19 cellular contexts compared by ENCODE assay signal in the genomic region with DNA sequence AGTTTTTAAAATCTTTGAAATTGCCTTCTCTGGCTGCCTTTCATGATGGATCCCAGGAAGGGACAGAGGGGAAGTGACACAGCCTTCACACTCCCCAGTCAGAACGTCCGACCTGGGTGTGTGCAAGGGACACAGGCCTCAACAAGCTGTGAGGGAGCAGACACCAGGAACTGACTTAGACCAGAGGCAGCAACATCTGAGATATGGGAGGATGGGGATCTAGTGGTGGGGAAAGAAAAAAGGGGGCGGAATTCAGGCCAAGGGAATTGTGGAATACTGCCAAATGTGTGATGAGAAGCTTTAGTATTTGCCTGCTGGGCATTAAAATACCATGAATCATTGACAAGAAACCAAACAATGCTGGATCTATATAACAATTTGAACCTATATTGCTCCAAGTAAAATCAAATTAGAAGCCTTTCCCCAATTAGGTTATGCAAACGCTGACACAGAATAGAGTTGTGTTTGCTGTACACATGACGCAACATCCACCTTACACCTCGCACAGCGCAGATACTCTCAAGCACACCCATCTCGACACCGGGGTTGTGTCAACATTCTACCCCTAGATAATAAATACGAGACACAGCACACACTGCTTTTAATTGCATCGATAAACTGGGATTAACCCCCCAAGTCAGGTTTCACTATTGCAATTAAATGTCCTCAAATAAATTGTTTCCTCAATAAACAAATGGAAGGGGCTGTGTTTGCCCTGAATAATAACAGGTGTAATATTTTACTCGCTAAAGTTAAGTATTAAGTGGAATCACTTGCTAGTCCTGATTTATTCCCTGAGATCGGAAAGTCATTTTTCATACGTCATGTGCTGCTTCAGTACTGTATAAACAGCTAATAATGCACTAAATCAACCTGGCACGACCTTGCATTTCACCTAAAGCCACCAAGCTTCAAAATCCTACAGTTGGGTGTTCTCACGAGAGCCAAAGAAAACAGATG. TPM values are rescaled to one million over a fixed set of nuclear protein-coding genes. Genes with fewer than 3 reads are reported as not detected.
DNase-seq lines count a peak whose midpoint lies in the region; ATAC-seq and TF ChIP-seq lines count a peak whose summit lies in the region.
"Had no signal": no experiment of that assay in that cellular context is flagged by ENCODE, and none has a peak within 500 bp of the region (broad histone marks: within the 10 kb centered on the region; RNA-seq: fewer than 3 reads in every experiment).

No MANE protein-coding gene starts in this region.

- 34% methylated on average over 16 of the region's 16 CpGs for WGBS in mammary epithelial cell (ENCODE audit: low coverage, missing lambda C conversion rate)
- 45 to 60% methylated on average over 15 of the region's 16 CpGs for WGBS in esophagus squamous epithelium, 2 donors

- peak overlapping the region; percentile 42 for H3K4me2 ChIP-seq in mammary epithelial cell (ENCODE audit: insufficient read depth, low read depth, low read length)

- no peak for TF ChIP-seq POLR2A in esophagus squamous epithelium (IDR thresholded peaks at IDR 0.05)

- H3K27me3 Mint-ChIP-seq in progenitor cell of endocrine pancreas = peaks cover 68% of the 10 kb centered on the region

- no peak for ATAC-seq in GM18907 (IDR thresholded peaks at IDR 0.05; ENCODE audit: unreplicated experiment)
- ATAC-seq: GM12878; heart right ventricle; stimulated activated effector memory CD8-positive, alpha-beta T cell treated with anti-CD3 and anti-CD28 coated beads, Interleukin-12 subunit alpha, Interleukin-12 subunit beta, amount 100 ng/mL, for 72 hours had no signal

- H3K4me1 ChIP-seq in mammary epithelial cell (ENCODE audit: insufficient read depth, low read length) (peaks cover 14% of the 10 kb centered on the region), esophagus squamous epithelium (no peaks in the 10 kb centered on the region), colonic mucosa (no peaks in the 10 kb centered on the region)
- H3K4me1 ChIP-seq: heart right ventricle had no signal

- no peaks in the 10 kb centered on the region for H3K9me3 Mint-ChIP-seq in progenitor cell of endocrine pancreas (ENCODE audit: low read depth)
- H3K9me3 Mint-ChIP-seq: stimulated activated effector memory CD8-positive, alpha-beta T cell treated with anti-CD3 and anti-CD28 coated beads, Interleukin-12 subunit alpha, Interleukin-12 subunit beta, amount 100 ng/mL, for 72 hours had no signal

- no peaks in the 10 kb centered on the region for H3K9me3 ChIP-seq in mammary epithelial cell (replicated peaks; ENCODE audit: insufficient read depth, low read length)
- H3K9me3 ChIP-seq in esophagus squamous epithelium = no peaks in the 10 kb centered on the region
- no peaks in the 10 kb centered on the region for H3K9me3 ChIP-seq in colonic mucosa
- H3K9me3 ChIP-seq: heart right ventricle had no signal

- H3K36me3 Mint-ChIP-seq in progenitor cell of endocrine pancreas (ENCODE audit: insufficient read depth) = no peaks in the 10 kb centered on the region
- H3K36me3 Mint-ChIP-seq: CD4-positive, CD25-positive, alpha-beta regulatory T cell; stimulated activated effector memory CD8-positive, alpha-beta T cell treated with anti-CD3 and anti-CD28 coated beads, Interleukin-12 subunit alpha, Interleukin-12 subunit beta, amount 100 ng/mL, for 72 hours had no signal

- in situ Hi-C loops in mammary epithelial cell (cut with MboI; ENCODE audit: low sequenced_read_pairs in 2 of 2) = no loop called here

- H3K27me3 ChIP-seq in mammary epithelial cell (ENCODE audit: insufficient read depth, low read length) (no peaks in the 10 kb centered on the region), esophagus squamous epithelium (peaks cover 0 to 97% (median 3%) of the 10 kb centered on the region in 4 donors), colonic mucosa (peaks cover 39% of the 10 kb centered on the region)

- H3K27ac ChIP-seq in mammary epithelial cell (ENCODE audit: insufficient read depth, low read depth, low read length) (peak overlapping the region; percentile 26), esophagus squamous epithelium (no peak overlapping the region), colonic mucosa (no peak overlapping the region)
- H3K27ac ChIP-seq: heart right ventricle, skin epidermis had no signal

- DNase-seq in NCI-H510A treated with DMSO at 0.1 percent for 48 hours (lab: John Stamatoyannopoulos, UW) (peak; percentile 40), NCI-H510A (lab: John Stamatoyannopoulos, UW) (no peak), NCI-H146 (lab: John Stamatoyannopoulos, UW) (peak; percentile 55), mammary epithelial cell (peak; percentile 98), progenitor cell of endocrine pancreas (ENCODE audit: low spot score, unreplicated experiment) (no peak), esophagus squamous epithelium (lab: John Stamatoyannopoulos, UW) (no peak), colonic mucosa (no peak)
- DNase-seq: activated gamma-delta T cell; CD4-positive, CD25-positive, alpha-beta regulatory T cell; heart right ventricle; midbrain; MV-4-11; NCI-H345; trophoblast cell had no signal

- H3K4me3 ChIP-seq in mammary epithelial cell (replicated peaks in 1 of 3; ENCODE audit: insufficient read depth in 1 of 3, low read depth in 2 of 3, low read length in 3 of 3) (no peak overlapping the region), esophagus squamous epithelium (no peak overlapping the region), colonic mucosa (no peak overlapping the region)
- H3K4me3 ChIP-seq: GM12878, heart right ventricle, skin epidermis had no signal

- no peak for TF ChIP-seq CTCF in mammary epithelial cell (conservative IDR thresholded peaks at IDR 0.05 in 1 of 2, IDR thresholded peaks at IDR 0.05 in 1 of 2; ENCODE audit: extremely low read depth in 1 of 2, insufficient read depth in 1 of 2, low read depth in 1 of 2, low read length in 2 of 2)
- no peak for TF ChIP-seq CTCF in progenitor cell of endocrine pancreas (IDR thresholded peaks at IDR 0.05; ENCODE audit: unreplicated experiment)
- TF ChIP-seq CTCF in esophagus squamous epithelium (IDR thresholded peaks at IDR 0.05) = no peak
- no peak for TF ChIP-seq CTCF in colonic mucosa (IDR thresholded peaks at IDR 0.05)

- H3K36me3 ChIP-seq in mammary epithelial cell (ENCODE audit: insufficient read depth, low read length) = no peaks in the 10 kb centered on the region
- no peaks in the 10 kb centered on the region for H3K36me3 ChIP-seq in esophagus squamous epithelium
- H3K36me3 ChIP-seq in colonic mucosa = no peaks in the 10 kb centered on the region
- H3K36me3 ChIP-seq: heart right ventricle had no signal

- dilution Hi-C loops in mammary epithelial cell (cut with HindIII; ENCODE audit: low sequenced_read_pairs) = loop anchor here (5.0 kb wide), 1 partner anchor 61 kb away; no protein-coding TSS in a partner anchor

- H3K9ac ChIP-seq in mammary epithelial cell (ENCODE audit: insufficient read depth, low read length) (no peak overlapping the region), colonic mucosa (ENCODE audit: low read depth in 2 of 2, low read length in 2 of 2) (no peak overlapping the region)

- BruUV-seq in mammary epithelial cell (replicated peaks; lab: Mats Ljungman, UMichigan) = no TSS peak

- peak overlapping the region; percentile 2 for H2AFZ ChIP-seq in mammary epithelial cell (ENCODE audit: low read depth, low read length)

- no peaks in the 10 kb centered on the region for H3K79me2 ChIP-seq in mammary epithelial cell (ENCODE audit: insufficient read depth, low read length)

- CTCF ChIA-PET in mammary epithelial cell (lab: Charles Lee; ENCODE audit: low non-redundant PET) = no interaction called here

- no peak overlapping the region for H3K27ac Mint-ChIP-seq in progenitor cell of endocrine pancreas
- H3K27ac Mint-ChIP-seq: CD4-positive, CD25-positive, alpha-beta regulatory T cell; stimulated activated effector memory CD8-positive, alpha-beta T cell treated with anti-CD3 and anti-CD28 coated beads, Interleukin-12 subunit alpha, Interleukin-12 subunit beta, amount 100 ng/mL, for 72 hours had no signal

- peak overlapping the region; percentile 17 for H3K4me3 Mint-ChIP-seq in progenitor cell of endocrine pancreas (ENCODE audit: low read depth)
- H3K4me3 Mint-ChIP-seq: CD4-positive, CD25-positive, alpha-beta regulatory T cell; stimulated activated effector memory CD8-positive, alpha-beta T cell treated with anti-CD3 and anti-CD28 coated beads, Interleukin-12 subunit alpha, Interleukin-12 subunit beta, amount 100 ng/mL, for 72 hours had no signal

- intact Hi-C loops in mammary epithelial cell (cut with micrococcal nuclease) (loop anchor here (1.0 to 2.0 kb wide), 3 partner anchors 18 to 111 kb away; partner anchors contain the start of genes MNX1 and UBE3C), esophagus squamous epithelium (cut with DNase I) (no loop called here), colonic mucosa (cut with DNase I) (no loop called here)

- peaks cover 17% of the 10 kb centered on the region for H3K4me1 Mint-ChIP-seq in progenitor cell of endocrine pancreas (ENCODE audit: low read depth)

- H4K20me1 ChIP-seq in mammary epithelial cell (ENCODE audit: insufficient read depth, low read length) = no peaks in the 10 kb centered on the region

RNA-seq across cellular contexts. Expression of gene MNX1, which starts 17.4 kb away (rescaled TPM):
- total RNA-seq in mammary epithelial cell (1 to 10 TPM in 1 of 2 donors, under 1 TPM in 1; 0.50 to 5.1 TPM), progenitor cell of endocrine pancreas (86.5 and 103 TPM in 2 replicates), esophagus squamous epithelium (1 to 10 TPM in 1 of 4 donors, under 1 TPM in 1, not detected in 2; 0.47 to 1.1 TPM), colonic mucosa (10 to 100 TPM; 14.5 to 27.4 TPM)
- polyA plus RNA-seq in mammary epithelial cell = 0.10 TPM
- polyA minus RNA-seq in mammary epithelial cell = 1.3 TPM
- total RNA-seq: heart right ventricle, omental fat pad had no signal
- polyA plus RNA-seq: CD4-positive, CD25-positive, alpha-beta regulatory T cell; heart right ventricle had no signal

Comparison
In these comparisons a context has a peak if more than half of its experiments do, and no peak if none do; other contexts are left out.
1. DNase-seq: peak in NCI-H510A treated with DMSO at 0.1 percent for 48 hours (single experiment), NCI-H146 (single experiment) and mammary epithelial cell (single experiment); none in NCI-H510A (single experiment), progenitor cell of endocrine pancreas (single experiment), esophagus squamous epithelium (single experiment) and colonic mucosa (single experiment).